ENCODE assay signal across 16 cellular contexts in genomic region chr1:213976665-213977485, GRCh38. TPM values are rescaled to one million over a fixed set of nuclear protein-coding genes. Genes with fewer than 3 reads are reported as not detected.
"Had no signal": no experiment of that assay in that cellular context is flagged by ENCODE, and none has a peak within 500 bp of the region (broad histone marks: within the 10 kb centered on the region; RNA-seq: fewer than 3 reads in every experiment).

No MANE protein-coding gene starts in this region.

- H3K27ac ChIP-seq: skin epidermis, stomach, uterus had no signal

- H3K36me3 Mint-ChIP-seq: activated naive CD8-positive, alpha-beta T cell had no signal

- DNase-seq: activated CD4-positive, alpha-beta T cell treated with anti-CD3 and anti-CD28 coated beads, Interleukin-2, amount 50 U/mL, for 48 hours; activated CD4-positive, CD25-positive, alpha-beta regulatory T cell treated with anti-CD3 and anti-CD28 coated beads, Interleukin-2, amount 50 U/mL, for 72 hours; activated CD8-positive, alpha-beta memory T cell treated with anti-CD3 and anti-CD28 coated beads, Interleukin-2, amount 10 ng/mL, durations not matched to agents 7 days and 5 days; activated effector memory CD4-positive, alpha-beta T cell treated with anti-CD3 and anti-CD28 coated beads, Interleukin-2, amount 50 U/mL, for 16 hours; activated T-cell treated with anti-CD3 and anti-CD28 coated beads, Interleukin-2, amount 50 U/mL, for 24 hours; amygdala; immature natural killer cell; left colon; nephron progenitor cell; uterus had no signal

- H3K4me1 ChIP-seq: uterus had no signal

- H3K36me3 ChIP-seq: stomach, uterus had no signal

- H3K9me3 ChIP-seq: stomach, uterus had no signal

- ATAC-seq: activated CD8-positive, alpha-beta memory T cell treated with anti-CD3 and anti-CD28 coated beads, Interleukin-2, amount 10 ng/mL, durations not matched to agents 7 days and 5 days; esophagus mucosa; left colon had no signal

- H3K4me3 Mint-ChIP-seq: activated CD8-positive, alpha-beta memory T cell treated with anti-CD3 and anti-CD28 coated beads, Interleukin-2, amount 10 ng/mL, durations not matched to agents 7 days and 5 days; activated naive CD8-positive, alpha-beta T cell; activated T-cell treated with anti-CD3 and anti-CD28 coated beads, Interleukin-2, amount 50 U/mL, for 24 hours; immature natural killer cell; memory B cell; nephron progenitor cell had no signal

- H3K27ac Mint-ChIP-seq: activated CD8-positive, alpha-beta memory T cell treated with anti-CD3 and anti-CD28 coated beads, Interleukin-2, amount 10 ng/mL, durations not matched to agents 7 days and 5 days; activated naive CD8-positive, alpha-beta T cell; activated T-cell treated with anti-CD3 and anti-CD28 coated beads, Interleukin-2, amount 50 U/mL, for 24 hours; immature natural killer cell; memory B cell; nephron progenitor cell had no signal

- H3K4me3 ChIP-seq: skin epidermis, stomach, uterus had no signal

- H3K4me1 Mint-ChIP-seq: activated CD8-positive, alpha-beta memory T cell treated with anti-CD3 and anti-CD28 coated beads, Interleukin-2, amount 10 ng/mL, durations not matched to agents 7 days and 5 days; immature natural killer cell had no signal

- H3K9me3 Mint-ChIP-seq: nephron progenitor cell had no signal

RNA-seq across cellular contexts. Expression of gene PROX1, which starts 10.9 kb away (rescaled TPM):
- total RNA-seq: activated CD8-positive, alpha-beta memory T cell treated with anti-CD3 and anti-CD28 coated beads, Interleukin-2, amount 10 ng/mL, durations not matched to agents 7 days and 5 days; T-helper 2 cell treated with Interferon-gamma antibody and Interleukin-4, amounts not matched to agents 100 ng/mL and 5 ng/mL, for 36 hours had no signal
- polyA plus RNA-seq: immature natural killer cell had no signal
